ENCODE assay signal across 1 cellular context in the genomic region with DNA sequence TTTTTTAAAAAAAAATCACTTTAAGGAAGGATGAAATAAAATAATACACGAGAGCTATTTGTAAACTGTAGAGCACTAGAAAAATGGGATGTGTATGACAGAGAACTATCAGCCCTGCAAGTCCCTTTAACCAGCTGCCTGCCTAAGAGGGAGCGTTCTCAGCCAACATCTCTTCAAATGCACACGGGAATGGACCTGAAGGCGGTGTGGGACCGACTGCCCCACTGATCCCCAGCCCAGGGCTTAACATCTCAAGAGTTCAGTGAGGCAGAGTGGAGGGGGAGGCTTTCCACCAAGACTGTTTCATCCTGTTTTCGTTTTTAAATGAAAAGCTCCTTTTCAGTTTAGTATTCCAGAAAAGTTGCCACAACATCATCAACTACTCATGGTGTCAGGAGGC.
TF ChIP-seq lines count a peak whose summit lies in the region.

No MANE protein-coding gene starts in this region.

TF ChIP-seq in HepG2, 621 proteins besides CTCF, POLR2A, EP300 and RAD21:
- no peak for TF ChIP-seq PHB2 (IDR thresholded peaks at IDR 0.05; ENCODE audit: partially characterized antibody)
- TF ChIP-seq AKAP8 (CRISPR knock-in tag; IDR thresholded peaks at IDR 0.05): no peak
- no peak for TF ChIP-seq ZFY (CRISPR knock-in tag; IDR thresholded peaks at IDR 0.05)
- no peak for TF ChIP-seq ZBTB8A (CRISPR knock-in tag; IDR thresholded peaks at IDR 0.05; ENCODE audit: borderline replicate concordance, low read depth)
- TF ChIP-seq GATAD2A (CRISPR knock-in tag; IDR thresholded peaks at IDR 0.05): no peak
- no peak for TF ChIP-seq ZFP82 (CRISPR knock-in tag; IDR thresholded peaks at IDR 0.05; ENCODE audit: borderline replicate concordance)
- TF ChIP-seq ETV6 (CRISPR knock-in tag; conservative IDR thresholded peaks at IDR 0.05): no peak
- TF ChIP-seq ZNF780A (CRISPR knock-in tag; IDR thresholded peaks at IDR 0.05): no peak
- no peak for TF ChIP-seq CREB3 (CRISPR knock-in tag; IDR thresholded peaks at IDR 0.05)
- no peak for TF ChIP-seq NFE2 (CRISPR knock-in tag; IDR thresholded peaks at IDR 0.05)
- no peak for TF ChIP-seq TCF7L2 (IDR thresholded peaks at IDR 0.05; ENCODE audit: low read depth, low read length)
- TF ChIP-seq, protein P1, sequence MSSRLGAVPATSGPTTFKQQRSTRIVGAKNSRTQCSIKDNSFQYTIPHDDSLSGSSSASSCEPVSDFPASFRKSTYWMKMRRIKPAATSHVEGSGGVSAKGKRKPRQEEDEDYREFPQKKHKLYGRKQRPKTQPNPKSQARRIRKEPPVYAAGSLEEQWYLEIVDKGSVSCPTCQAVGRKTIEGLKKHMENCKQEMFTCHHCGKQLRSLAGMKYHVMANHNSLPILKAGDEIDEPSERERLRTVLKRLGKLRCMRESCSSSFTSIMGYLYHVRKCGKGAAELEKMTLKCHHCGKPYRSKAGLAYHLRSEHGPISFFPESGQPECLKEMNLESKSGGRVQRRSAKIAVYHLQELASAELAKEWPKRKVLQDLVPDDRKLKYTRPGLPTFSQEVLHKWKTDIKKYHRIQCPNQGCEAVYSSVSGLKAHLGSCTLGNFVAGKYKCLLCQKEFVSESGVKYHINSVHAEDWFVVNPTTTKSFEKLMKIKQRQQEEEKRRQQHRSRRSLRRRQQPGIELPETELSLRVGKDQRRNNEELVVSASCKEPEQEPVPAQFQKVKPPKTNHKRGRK (CRISPR knock-in tag; IDR thresholded peaks at IDR 0.05): no peak
- no peak for TF ChIP-seq IRF2 (CRISPR knock-in tag; IDR thresholded peaks at IDR 0.05)
- TF ChIP-seq HDAC1 (CRISPR knock-in tag; IDR thresholded peaks at IDR 0.05): no peak
- no peak for TF ChIP-seq ZNF605 (CRISPR knock-in tag; IDR thresholded peaks at IDR 0.05)
- no peak for TF ChIP-seq ZNF143 (CRISPR knock-in tag; IDR thresholded peaks at IDR 0.05)
- no peak for TF ChIP-seq HDAC6 (IDR thresholded peaks at IDR 0.05; ENCODE audit: low read depth, low read length)
- TF ChIP-seq SIN3B (IDR thresholded peaks at IDR 0.05; ENCODE audit: low read length): no peak
